ENCODE assay signal across 8 cellular contexts in the genomic region with DNA sequence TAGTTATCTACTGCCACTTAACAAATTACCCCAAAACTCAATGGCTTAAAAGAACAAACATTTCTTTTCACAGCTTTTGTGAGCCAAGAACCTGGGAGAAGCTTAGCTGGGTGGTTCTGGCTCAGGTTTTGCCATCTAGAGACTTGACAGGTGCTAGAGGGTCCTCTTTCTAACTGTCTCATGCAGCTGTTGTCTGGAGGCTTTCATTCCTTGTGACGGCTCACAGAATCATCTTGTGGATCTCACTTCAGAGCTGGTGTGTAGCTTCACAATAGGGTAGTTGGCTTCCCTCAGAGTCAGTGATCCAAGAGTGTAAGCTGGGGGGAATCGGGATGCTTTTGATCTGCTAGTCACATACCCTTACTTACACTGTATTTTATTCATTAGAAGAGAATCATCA.
"Had no signal": no experiment of that assay in that cellular context is flagged by ENCODE, and none has a peak within 500 bp of the region (broad histone marks: within the 10 kb centered on the region; RNA-seq: fewer than 3 reads in every experiment).

No MANE protein-coding gene starts in this region.

- H3K9ac ChIP-seq: GM23248 had no signal

- ATAC-seq: HCT116, HepG2 had no signal

- H3K4me3 ChIP-seq: GM23248, HAP-1 had no signal

- H3K4me1 ChIP-seq: HAP-1 had no signal

- H2AFZ ChIP-seq: GM23248 had no signal

- H3K27ac ChIP-seq: GM23248, HL-60 had no signal

- H3K36me3 ChIP-seq: HAP-1 had no signal

- DNase-seq: GM23248, GOT3, H7, HFFc6 had no signal
